ENCODE assay signal across 24 cellular contexts in genomic region chr18:37636831-37637230, GRCh38.
"Had no signal": no experiment of that assay in that cellular context is flagged by ENCODE, and none has a peak within 500 bp of the region (broad histone marks: within the 10 kb centered on the region; RNA-seq: fewer than 3 reads in every experiment).

No MANE protein-coding gene starts in this region.

- H2AFZ ChIP-seq: neural progenitor cell, parathyroid adenoma had no signal

- DNase-seq: natural killer cell; occipital lobe; ovary; posterior cingulate gyrus; psoas muscle; right cardiac atrium; right lobe of liver; sigmoid colon; small intestine; stimulated activated CD4-positive, alpha-beta T cell treated with anti-CD3 and anti-CD28 coated beads, Interleukin-15, amount 100 ng/mL, for 24 hours; stimulated activated CD4-positive, alpha-beta T cell treated with anti-CD3 and anti-CD28 coated beads, Interleukin-2, amount 100 ng/mL, for 24 hours; stimulated activated CD4-positive, alpha-beta T cell treated with anti-CD3 and anti-CD28 coated beads, Interleukin-2, amount 100 ng/mL, for 48 hours; stimulated activated CD4-positive, alpha-beta T cell treated with anti-CD3 and anti-CD28 coated beads, Interleukin-4, amount 100 ng/mL, for 24 hours; stimulated activated naive B cell treated with anti-CD40 and anti-IgM and Interleukin-4, amounts not matched to agents 10 μg/mL and 1 μg/mL and 100 μg/mL, for 72 hours; stimulated activated naive CD4-positive, alpha-beta T cell treated with Interleukin-2 at 50 U/mL for 16 hours; stomach; testis; tibial artery; transverse colon; upper lobe of right lung; uterus had no signal

- H3K4me1 ChIP-seq: parathyroid adenoma, psoas muscle, right lobe of liver, sigmoid colon, stomach, testis, tibial artery, transverse colon, upper lobe of right lung, uterus had no signal

- H3K27me3 ChIP-seq: neural progenitor cell, ovary, right lobe of liver, sigmoid colon, stomach, testis, tibial artery, transverse colon, upper lobe of right lung, uterus had no signal

- H3K4me3 ChIP-seq: neural progenitor cell, ovary, psoas muscle, right lobe of liver, sigmoid colon, stomach, testis, tibial artery, transverse colon, upper lobe of right lung, uterus had no signal

- H3K9me3 ChIP-seq: ovary, psoas muscle, right lobe of liver, sigmoid colon, testis, tibial artery, transverse colon, upper lobe of right lung, uterus had no signal

- H3K27ac ChIP-seq: neural progenitor cell, ovary, parathyroid adenoma, psoas muscle, right lobe of liver, sigmoid colon, stomach, testis, tibial artery, transverse colon, upper lobe of right lung, uterus had no signal

- H3K4me2 ChIP-seq: neural progenitor cell had no signal

- H3K36me3 ChIP-seq: neural progenitor cell, ovary, right lobe of liver, sigmoid colon, stomach, tibial artery, transverse colon, upper lobe of right lung, uterus had no signal

- H3K9ac ChIP-seq: neural progenitor cell, parathyroid adenoma had no signal

- ATAC-seq: natural killer cell; psoas muscle; right cardiac atrium; right lobe of liver; stimulated activated effector memory CD8-positive, alpha-beta T cell treated with anti-CD3 and anti-CD28 coated beads, Interleukin-12 subunit alpha, Interleukin-12 subunit beta, amount 100 ng/mL, for 72 hours; stimulated activated naive B cell treated with anti-CD40 and anti-IgM and Interleukin-4, amounts not matched to agents 10 μg/mL and 1 μg/mL and 100 μg/mL, for 72 hours; upper lobe of right lung had no signal
